Comparison of ENCODE assay signal across 16 cellular contexts in genomic region chr14:32327255-32327961, GRCh38. TPM values are rescaled to one million over a fixed set of nuclear protein-coding genes. Genes with fewer than 3 reads are reported as not detected.
DNase-seq lines count a peak whose midpoint lies in the region; ATAC-seq and TF ChIP-seq lines count a peak whose summit lies in the region.
"Had no signal": no experiment of that assay in that cellular context is flagged by ENCODE, and none has a peak within 500 bp of the region (broad histone marks: within the 10 kb centered on the region; RNA-seq: fewer than 3 reads in every experiment).

No MANE protein-coding gene starts in this region.

- TF ChIP-seq CTCF in neural cell (IDR thresholded peaks at IDR 0.05; ENCODE audit: poor library complexity, severe bottlenecking) = no peak

- peak overlapping the region; percentile 95 for H3K27ac ChIP-seq in neural cell (ENCODE audit: low read length)
- H3K27ac ChIP-seq in aorta (ENCODE audit: low read depth in 1 of 2, low read length in 2 of 2) = no peak overlapping the region

- no peaks in the 10 kb centered on the region for H3K36me3 Mint-ChIP-seq in activated naive CD8-positive, alpha-beta T cell treated with anti-CD3 and anti-CD28 coated beads, Interleukin-2, amount 10 ng/mL, durations not matched to agents 7 days and 5 days
- no peaks in the 10 kb centered on the region for H3K36me3 Mint-ChIP-seq in activated naive CD8-positive, alpha-beta T cell treated with anti-CD3 and anti-CD28 coated beads for 36 hours
- no peaks in the 10 kb centered on the region for H3K36me3 Mint-ChIP-seq in activated CD8-positive, alpha-beta T cell treated with anti-CD3 and anti-CD28 coated beads, Interleukin-2, amount 10 ng/mL, durations not matched to agents 7 days and 5 days (ENCODE audit: low read depth)
- H3K36me3 Mint-ChIP-seq: CD14-positive monocyte had no signal

- peaks cover 3% of the 10 kb centered on the region for H4K20me1 ChIP-seq in neural cell (ENCODE audit: insufficient read depth)

- H3K79me2 ChIP-seq in neural cell (replicated peaks; ENCODE audit: insufficient read depth, low read length) = peaks cover 41% of the 10 kb centered on the region

- ATAC-seq in activated naive CD8-positive, alpha-beta T cell treated with anti-CD3 and anti-CD28 coated beads, Interleukin-2, amount 10 ng/mL, durations not matched to agents 7 days and 5 days (ENCODE audit: low read depth) = peak; percentile 96
- peak; percentile 86 for ATAC-seq in activated CD8-positive, alpha-beta T cell treated with anti-CD3 and anti-CD28 coated beads, Interleukin-2, amount 10 ng/mL, durations not matched to agents 7 days and 5 days
- peak; percentile 19 for ATAC-seq in aorta (ENCODE audit: low FRiP score)

- H3K27me3 ChIP-seq in neural cell (ENCODE audit: insufficient read depth, low read depth, low read length) = no peaks in the 10 kb centered on the region
- no peaks in the 10 kb centered on the region for H3K27me3 ChIP-seq in aorta (ENCODE audit: control insufficient read depth in 1 of 2, insufficient read depth in 2 of 2, low read length in 1 of 2)
- H3K27me3 ChIP-seq: MG63 had no signal

- H3K9me3 ChIP-seq in neural cell (ENCODE audit: low read length) (no peaks in the 10 kb centered on the region), aorta (ENCODE audit: control insufficient read depth, low read length) (no peaks in the 10 kb centered on the region)
- H3K9me3 ChIP-seq: MG63 had no signal

- H3K9ac ChIP-seq in neural cell (ENCODE audit: low read length) = peak overlapping the region; percentile 83

- peaks cover 4% of the 10 kb centered on the region for H3F3A ChIP-seq in neural cell (ENCODE audit: insufficient read depth, low read length, poor library complexity, severe bottlenecking)

- H3K4me3 Mint-ChIP-seq in activated naive CD8-positive, alpha-beta T cell treated with anti-CD3 and anti-CD28 coated beads, Interleukin-2, amount 10 ng/mL, durations not matched to agents 7 days and 5 days = no peak overlapping the region
- H3K4me3 Mint-ChIP-seq in activated naive CD8-positive, alpha-beta T cell treated with anti-CD3 and anti-CD28 coated beads for 36 hours = no peak overlapping the region
- H3K4me3 Mint-ChIP-seq in activated CD8-positive, alpha-beta T cell treated with anti-CD3 and anti-CD28 coated beads, Interleukin-2, amount 10 ng/mL, durations not matched to agents 7 days and 5 days = no peak overlapping the region
- H3K4me3 Mint-ChIP-seq: CD14-positive monocyte had no signal

- WGBS in aorta, 2 donors = 90 to 92% methylated on average over 2 of the region's 2 CpGs

- H3K9me2 ChIP-seq in neural cell (ENCODE audit: insufficient read depth, low read length) = no peaks in the 10 kb centered on the region

- H3K4me2 ChIP-seq in neural cell (ENCODE audit: low read length) = no peak overlapping the region

- H2AFZ ChIP-seq in neural cell (ENCODE audit: low read depth, low read length) = no peak overlapping the region

- CTCF ChIA-PET in activated CD8-positive, alpha-beta T cell treated with anti-CD3 and anti-CD28 coated beads, Interleukin-2, amount 10 ng/mL, durations not matched to agents 7 days and 5 days (lab: Charles Lee) = interaction anchor here (0.7 kb wide), 2 partner anchors 67 to 261 kb away, joined by 3 read pairs; no protein-coding TSS in a partner anchor

- H3K4me1 Mint-ChIP-seq in activated naive CD8-positive, alpha-beta T cell treated with anti-CD3 and anti-CD28 coated beads, Interleukin-2, amount 10 ng/mL, durations not matched to agents 7 days and 5 days = peaks cover 7% of the 10 kb centered on the region
- H3K4me1 Mint-ChIP-seq in activated naive CD8-positive, alpha-beta T cell treated with anti-CD3 and anti-CD28 coated beads for 36 hours = peaks cover 7% of the 10 kb centered on the region
- peaks cover 13% of the 10 kb centered on the region for H3K4me1 Mint-ChIP-seq in activated CD8-positive, alpha-beta T cell treated with anti-CD3 and anti-CD28 coated beads, Interleukin-2, amount 10 ng/mL, durations not matched to agents 7 days and 5 days (ENCODE audit: low read depth)
- H3K4me1 Mint-ChIP-seq: CD14-positive monocyte had no signal

- H3K36me3 ChIP-seq in neural cell (ENCODE audit: insufficient read depth, low read length) (no peaks in the 10 kb centered on the region), aorta (ENCODE audit: control insufficient read depth in 1 of 2, insufficient read depth in 2 of 2, low read length in 1 of 2) (no peaks in the 10 kb centered on the region)
- H3K36me3 ChIP-seq: MG63 had no signal

- intact Hi-C loops in aorta (cut with DNase I) = no loop called here

- POLR2A ChIA-PET in activated naive CD8-positive, alpha-beta T cell treated with anti-CD3 and anti-CD28 coated beads, Interleukin-2, amount 10 ng/mL, durations not matched to agents 7 days and 5 days (lab: Charles Lee) = no interaction called here
- POLR2A ChIA-PET in activated CD8-positive, alpha-beta T cell treated with anti-CD3 and anti-CD28 coated beads, Interleukin-2, amount 10 ng/mL, durations not matched to agents 7 days and 5 days (lab: Charles Lee) = interaction anchor here (0.9 kb wide), 1 partner anchor 68 kb away, joined by 3 read pairs; no protein-coding TSS in a partner anchor

- H3K27me3 Mint-ChIP-seq in activated naive CD8-positive, alpha-beta T cell treated with anti-CD3 and anti-CD28 coated beads, Interleukin-2, amount 10 ng/mL, durations not matched to agents 7 days and 5 days = peaks cover 4% of the 10 kb centered on the region
- H3K27me3 Mint-ChIP-seq in activated naive CD8-positive, alpha-beta T cell treated with anti-CD3 and anti-CD28 coated beads for 36 hours = no peaks in the 10 kb centered on the region
- H3K27me3 Mint-ChIP-seq in activated CD8-positive, alpha-beta T cell treated with anti-CD3 and anti-CD28 coated beads, Interleukin-2, amount 10 ng/mL, durations not matched to agents 7 days and 5 days (ENCODE audit: low read depth) = no peaks in the 10 kb centered on the region

- H3K4me1 ChIP-seq in aorta (ENCODE audit: control insufficient read depth in 1 of 2, insufficient read depth in 2 of 2, low read length in 2 of 2) = no peaks in the 10 kb centered on the region

- peaks cover 2% of the 10 kb centered on the region for H3K9me3 Mint-ChIP-seq in activated naive CD8-positive, alpha-beta T cell treated with anti-CD3 and anti-CD28 coated beads, Interleukin-2, amount 10 ng/mL, durations not matched to agents 7 days and 5 days
- peaks cover 2% of the 10 kb centered on the region for H3K9me3 Mint-ChIP-seq in activated naive CD8-positive, alpha-beta T cell treated with anti-CD3 and anti-CD28 coated beads for 36 hours
- H3K9me3 Mint-ChIP-seq in activated CD8-positive, alpha-beta T cell treated with anti-CD3 and anti-CD28 coated beads, Interleukin-2, amount 10 ng/mL, durations not matched to agents 7 days and 5 days (ENCODE audit: insufficient read depth) = no peaks in the 10 kb centered on the region

- no peak for DNase-seq in activated naive CD8-positive, alpha-beta T cell treated with anti-CD3 and anti-CD28 coated beads, Interleukin-2, amount 10 ng/mL, durations not matched to agents 7 days and 5 days
- DNase-seq in activated naive CD8-positive, alpha-beta T cell treated with anti-CD3 and anti-CD28 coated beads for 36 hours = no peak
- DNase-seq in activated CD8-positive, alpha-beta T cell treated with anti-CD3 and anti-CD28 coated beads, Interleukin-2, amount 10 ng/mL, durations not matched to agents 7 days and 5 days = peak; percentile 43
- DNase-seq in aorta (no peak), midbrain (lab: John Stamatoyannopoulos, UW) (no peak), kidney glomerular epithelial cell (lab: John Stamatoyannopoulos, UW) (no peak)
- DNase-seq in activated CD4-positive, alpha-beta T cell treated with anti-CD3 and anti-CD28 coated beads for 48 hours = no peak
- DNase-seq: COR-L47, DMS153, KG1, MG63, NCI-H1930, NCI-H2171 treated with DMSO at 0.1 percent for 48 hours, NCI-H510A treated with DMSO at 0.1 percent for 48 hours had no signal

- no peak for TF ChIP-seq EP300 in neural cell (conservative IDR thresholded peaks at IDR 0.05; ENCODE audit: poor library complexity, severe bottlenecking)

- TF ChIP-seq RAD21 in neural cell (conservative IDR thresholded peaks at IDR 0.05) = no peak

- no peak overlapping the region for H3K27ac Mint-ChIP-seq in activated naive CD8-positive, alpha-beta T cell treated with anti-CD3 and anti-CD28 coated beads, Interleukin-2, amount 10 ng/mL, durations not matched to agents 7 days and 5 days
- H3K27ac Mint-ChIP-seq in activated naive CD8-positive, alpha-beta T cell treated with anti-CD3 and anti-CD28 coated beads for 36 hours = no peak overlapping the region
- H3K27ac Mint-ChIP-seq in activated CD8-positive, alpha-beta T cell treated with anti-CD3 and anti-CD28 coated beads, Interleukin-2, amount 10 ng/mL, durations not matched to agents 7 days and 5 days = no peak overlapping the region
- H3K27ac Mint-ChIP-seq: CD14-positive monocyte had no signal

- H3K4me3 ChIP-seq in neural cell (ENCODE audit: low read length) = no peak overlapping the region
- no peak overlapping the region for H3K4me3 ChIP-seq in aorta (ENCODE audit: low read length in 2 of 2)
- H3K4me3 ChIP-seq: MG63 had no signal

TF ChIP-seq in neural cell, 6 proteins besides CTCF, POLR2A, EP300 and RAD21 (continues in another document):
- TF ChIP-seq SMC3 (conservative IDR thresholded peaks at IDR 0.05; ENCODE audit: poor library complexity) = no peak
- no peak for TF ChIP-seq POLR2AphosphoS5 (IDR thresholded peaks at IDR 0.05)
- TF ChIP-seq MXI1 (conservative IDR thresholded peaks at IDR 0.05; ENCODE audit: poor library complexity, severe bottlenecking) = no peak
- no peak for TF ChIP-seq TAF1 (IDR thresholded peaks at IDR 0.05; ENCODE audit: low read depth)

RNA-seq across cellular contexts. Expression of gene AKAP6, which starts 1.7 kb away (rescaled TPM):
- 1 to 10 TPM in 1 of 2 experiments, under 1 TPM in 1; 1.00 to 1.8 TPM for total RNA-seq in activated naive CD8-positive, alpha-beta T cell treated with anti-CD3 and anti-CD28 coated beads, Interleukin-2, amount 10 ng/mL, durations not matched to agents 7 days and 5 days
- 1 to 10 TPM; 1.3 to 2.1 TPM for total RNA-seq in activated naive CD8-positive, alpha-beta T cell treated with anti-CD3 and anti-CD28 coated beads for 36 hours
- total RNA-seq in activated CD8-positive, alpha-beta T cell treated with anti-CD3 and anti-CD28 coated beads, Interleukin-2, amount 10 ng/mL, durations not matched to agents 7 days and 5 days = 1 to 10 TPM in 1 of 2 experiments, under 1 TPM in 1; 0.83 to 1.7 TPM
- 15.8 and 22.8 TPM in 2 replicates for polyA plus RNA-seq in neural cell
- polyA minus RNA-seq in neural cell = 270 and 365 TPM in 2 replicates
- 100 to 1,000 TPM in 1 of 2 donors, 10 to 100 TPM in 1; 79.3 to 211 TPM for total RNA-seq in aorta
- 10 to 100 TPM in 1 of 2 donors, 1 to 10 TPM in 1; 7.4 to 13.9 TPM for polyA plus RNA-seq in aorta
- polyA plus RNA-seq: CD14-positive monocyte had no signal

Comparison
In these comparisons a context has a peak if more than half of its experiments do, and no peak if none do; other contexts are left out.
1. ATAC-seq: peak in every context shown above with its lines; median percentile 96 in activated naive CD8-positive, alpha-beta T cell treated with anti-CD3 and anti-CD28 coated beads, Interleukin-2, amount 10 ng/mL, durations not matched to agents 7 days and 5 days; 86 in activated CD8-positive, alpha-beta T cell treated with anti-CD3 and anti-CD28 coated beads, Interleukin-2, amount 10 ng/mL, durations not matched to agents 7 days and 5 days; 19 in aorta.
2. RNA of gene AKAP6, which starts 1.7 kb away (total RNA-seq): 79.3 to 211 TPM in aorta; 1.3 to 2.1 TPM in activated naive CD8-positive, alpha-beta T cell treated with anti-CD3 and anti-CD28 coated beads for 36 hours, 1.00 to 1.8 TPM in activated naive CD8-positive, alpha-beta T cell treated with anti-CD3 and anti-CD28 coated beads, Interleukin-2, amount 10 ng/mL, durations not matched to agents 7 days and 5 days and 0.83 to 1.7 TPM in activated CD8-positive, alpha-beta T cell treated with anti-CD3 and anti-CD28 coated beads, Interleukin-2, amount 10 ng/mL, durations not matched to agents 7 days and 5 days; every median in the first group is over 10 times any median in the second.